Comparison of ENCODE assay signal across 15 cellular contexts in the genomic region with DNA sequence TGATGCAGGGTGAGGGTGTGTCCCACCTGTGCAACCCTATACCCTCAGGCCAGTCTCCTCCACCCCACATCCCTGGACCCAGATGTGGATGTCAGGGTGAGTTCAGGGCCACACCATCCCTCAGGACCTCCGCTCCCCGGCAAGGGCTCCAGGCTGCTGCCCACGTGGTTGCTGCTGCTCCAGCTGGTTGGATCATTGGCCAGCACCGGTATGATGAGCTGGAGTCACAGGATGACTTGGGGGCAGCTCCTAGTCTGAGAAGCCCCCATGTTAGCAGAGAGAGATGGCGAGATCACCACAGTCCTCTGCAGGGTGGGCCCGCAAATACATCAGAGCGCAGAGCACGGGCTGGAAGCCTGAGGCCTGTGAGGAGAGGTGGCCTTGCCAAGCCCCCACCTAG.
DNase-seq lines count a peak whose midpoint lies in the region; ATAC-seq and TF ChIP-seq lines count a peak whose summit lies in the region.
"Had no signal": no experiment of that assay in that cellular context is flagged by ENCODE, and none has a peak within 500 bp of the region (broad histone marks: within the 10 kb centered on the region; RNA-seq: fewer than 3 reads in every experiment).

No MANE protein-coding gene starts in this region.

- no peak overlapping the region for H3K56ac ChIP-seq in IMR-90 (ENCODE audit: extremely low read depth, insufficient read depth, low read length)

- no peak overlapping the region for H4K12ac ChIP-seq in trophoblast cell (ENCODE audit: low read depth, low read length)

- POLR2A ChIA-PET in activated CD8-positive, alpha-beta T cell treated with anti-CD3 and anti-CD28 coated beads for 36 hours (lab: Charles Lee): no interaction called here
- POLR2A ChIA-PET in activated CD8-positive, alpha-beta T cell treated with anti-CD3 and anti-CD28 coated beads, Interleukin-2, amount 10 ng/mL, durations not matched to agents 7 days and 5 days (lab: Charles Lee): no interaction called here
- POLR2A ChIA-PET in IMR-90 (lab: Charles Lee; ENCODE audit: unreplicated experiment): no interaction called here

- H2AK5ac ChIP-seq in IMR-90 (ENCODE audit: low read depth, low read length): no peak overlapping the region
- H2AK5ac ChIP-seq in trophoblast cell (ENCODE audit: low read length): no peak overlapping the region

- H3K4ac ChIP-seq in IMR-90 (ENCODE audit: low read depth, low read length) (no peak overlapping the region), trophoblast cell (ENCODE audit: low read depth, low read length) (no peak overlapping the region)

- no peak overlapping the region for H2BK12ac ChIP-seq in trophoblast cell (ENCODE audit: low read length)

- H2BK15ac ChIP-seq in IMR-90 (ENCODE audit: low read depth, low read length): no peak overlapping the region

- H2AFZ ChIP-seq in IMR-90 (replicated peaks; ENCODE audit: low read length, poor library complexity) (no peak overlapping the region), trophoblast cell (ENCODE audit: insufficient read depth, low read length, poor library complexity) (no peak overlapping the region)

- H3K4me3 Mint-ChIP-seq in activated CD8-positive, alpha-beta T cell treated with anti-CD3 and anti-CD28 coated beads for 36 hours: no peak overlapping the region
- no peak overlapping the region for H3K4me3 Mint-ChIP-seq in activated CD8-positive, alpha-beta T cell treated with anti-CD3 and anti-CD28 coated beads, Interleukin-2, amount 10 ng/mL, durations not matched to agents 7 days and 5 days

- BruUV-seq in IMR-90 (replicated peaks; lab: Mats Ljungman, UMichigan): no TSS peak

- H3K79me2 ChIP-seq in trophoblast cell (ENCODE audit: control insufficient read depth, insufficient read depth, low read length, poor library complexity): no peaks in the 10 kb centered on the region

- H3K27me3 Mint-ChIP-seq in activated CD8-positive, alpha-beta T cell treated with anti-CD3 and anti-CD28 coated beads for 36 hours: no peaks in the 10 kb centered on the region
- no peaks in the 10 kb centered on the region for H3K27me3 Mint-ChIP-seq in activated CD8-positive, alpha-beta T cell treated with anti-CD3 and anti-CD28 coated beads, Interleukin-2, amount 10 ng/mL, durations not matched to agents 7 days and 5 days (ENCODE audit: low read depth)

- no peak overlapping the region for H4K5ac ChIP-seq in IMR-90 (ENCODE audit: low read depth, low read length)

- no peak for TF ChIP-seq EP300 in esophagus muscularis mucosa (IDR thresholded peaks at IDR 0.05)

- H3K18ac ChIP-seq in IMR-90 (ENCODE audit: low read depth, low read length) (no peak overlapping the region), trophoblast cell (ENCODE audit: low read length) (no peak overlapping the region)

- H3K23ac ChIP-seq in IMR-90 (ENCODE audit: low read depth, low read length): no peak overlapping the region
- H3K23ac ChIP-seq in trophoblast cell (ENCODE audit: low read length): no peak overlapping the region

- ATAC-seq in activated CD8-positive, alpha-beta T cell treated with anti-CD3 and anti-CD28 coated beads for 36 hours: no peak
- no peak for ATAC-seq in activated CD8-positive, alpha-beta T cell treated with anti-CD3 and anti-CD28 coated beads, Interleukin-2, amount 10 ng/mL, durations not matched to agents 7 days and 5 days
- ATAC-seq in IMR-90 (ENCODE audit: low read depth) (no peak), left colon (no peak), GM19351 (IDR thresholded peaks at IDR 0.05; ENCODE audit: unreplicated experiment) (no peak)

- no peak for TF ChIP-seq POLR2A in IMR-90 (IDR thresholded peaks at IDR 0.05; ENCODE audit: low read depth, low read length)
- no peak for TF ChIP-seq POLR2A in esophagus muscularis mucosa (IDR thresholded peaks at IDR 0.05; ENCODE audit: low read depth)

- H3K9me3 Mint-ChIP-seq in activated CD8-positive, alpha-beta T cell treated with anti-CD3 and anti-CD28 coated beads for 36 hours: peaks cover 8% of the 10 kb centered on the region
- H3K9me3 Mint-ChIP-seq in activated CD8-positive, alpha-beta T cell treated with anti-CD3 and anti-CD28 coated beads, Interleukin-2, amount 10 ng/mL, durations not matched to agents 7 days and 5 days (ENCODE audit: insufficient read depth): peaks cover 3% of the 10 kb centered on the region
- H3K9me3 Mint-ChIP-seq: CD8-positive, alpha-beta memory T cell had no signal

- no peak overlapping the region for H4K91ac ChIP-seq in IMR-90 (ENCODE audit: insufficient read depth, low read depth, low read length)
- H4K91ac ChIP-seq in trophoblast cell (ENCODE audit: low read depth, low read length): no peak overlapping the region

- peaks cover 20% of the 10 kb centered on the region for H3K4me1 Mint-ChIP-seq in activated CD8-positive, alpha-beta T cell treated with anti-CD3 and anti-CD28 coated beads for 36 hours (ENCODE audit: low read depth)
- H3K4me1 Mint-ChIP-seq in activated CD8-positive, alpha-beta T cell treated with anti-CD3 and anti-CD28 coated beads, Interleukin-2, amount 10 ng/mL, durations not matched to agents 7 days and 5 days (ENCODE audit: low read depth): no peaks in the 10 kb centered on the region

- H3K14ac ChIP-seq in IMR-90 (replicated peaks; ENCODE audit: low read depth, low read length) (no peak overlapping the region), trophoblast cell (ENCODE audit: low read length) (no peak overlapping the region)

- H3K27me3 ChIP-seq in IMR-90 (ENCODE audit: control insufficient read depth, insufficient read depth, low read length): peaks cover 12% of the 10 kb centered on the region
- no peaks in the 10 kb centered on the region for H3K27me3 ChIP-seq in esophagus muscularis mucosa
- H3K27me3 ChIP-seq in trophoblast cell (ENCODE audit: insufficient read depth, low read length): no peaks in the 10 kb centered on the region
- H3K27me3 ChIP-seq: BLaER1 had no signal

- 89% methylated on average over 6 of the region's 8 CpGs; no CpG with 5 or more reads in 1 of the 2 experiments for WGBS in IMR-90 (ENCODE audit: extremely low coverage in 2 of 2, insufficient read length in 1 of 2), 2 experiments
- 98% methylated on average over 4 of the region's 8 CpGs for WGBS in esophagus muscularis mucosa
- no CpG with 5 or more reads among the region's 8 CpGs for WGBS in trophoblast cell (ENCODE audit: extremely low coverage, insufficient coverage, insufficient read length)

- TF ChIP-seq RAD21 in IMR-90 (IDR thresholded peaks at IDR 0.05; ENCODE audit: low read length): no peak

- no peaks in the 10 kb centered on the region for H3K36me3 ChIP-seq in IMR-90 (ENCODE audit: control insufficient read depth, insufficient read depth, low read length)
- no peaks in the 10 kb centered on the region for H3K36me3 ChIP-seq in esophagus muscularis mucosa
- H3K36me3 ChIP-seq in trophoblast cell (ENCODE audit: control insufficient read depth in 1 of 2, insufficient read depth in 2 of 2, low read length in 2 of 2): no peaks in the 10 kb centered on the region
- H3K36me3 ChIP-seq: BLaER1, HAP-1 had no signal

- peak overlapping the region; percentile 14 for H2AK9ac ChIP-seq in IMR-90 (replicated peaks; ENCODE audit: low read depth, low read length, poor library complexity)

- no peaks in the 10 kb centered on the region for H3K9me1 ChIP-seq in IMR-90 (ENCODE audit: insufficient read depth, low read length)

- H3K4me1 ChIP-seq in IMR-90 (ENCODE audit: control insufficient read depth, insufficient read depth, low read length) (no peaks in the 10 kb centered on the region), esophagus muscularis mucosa (peaks cover 0 to 5% (median 4%) of the 10 kb centered on the region in 4 donors), trophoblast cell (ENCODE audit: control insufficient read depth in 1 of 2, insufficient read depth in 2 of 2, low read length in 2 of 2) (no peaks in the 10 kb centered on the region)
- H3K4me1 ChIP-seq: BLaER1, Caco-2, HAP-1 had no signal

- H3K36me3 Mint-ChIP-seq in activated CD8-positive, alpha-beta T cell treated with anti-CD3 and anti-CD28 coated beads for 36 hours (ENCODE audit: low read depth): peaks cover 2% of the 10 kb centered on the region
- no peaks in the 10 kb centered on the region for H3K36me3 Mint-ChIP-seq in activated CD8-positive, alpha-beta T cell treated with anti-CD3 and anti-CD28 coated beads, Interleukin-2, amount 10 ng/mL, durations not matched to agents 7 days and 5 days (ENCODE audit: low read depth)
- H3K36me3 Mint-ChIP-seq: CD8-positive, alpha-beta memory T cell had no signal

- intact Hi-C loops in activated CD8-positive, alpha-beta T cell treated with anti-CD3 and anti-CD28 coated beads for 36 hours (cut with micrococcal nuclease): no loop called here
- intact Hi-C loops in IMR-90 (cut with micrococcal nuclease) (no loop called here), esophagus muscularis mucosa (cut with DNase I) (no loop called here), left colon (cut with DNase I, micrococcal nuclease) (no loop called here)

- no peak for TF ChIP-seq CTCF in activated CD8-positive, alpha-beta T cell treated with anti-CD3 and anti-CD28 coated beads for 36 hours (IDR thresholded peaks at IDR 0.05)
- TF ChIP-seq CTCF in IMR-90 (conservative IDR thresholded peaks at IDR 0.05; ENCODE audit: low read depth, low read length) (no peak), esophagus muscularis mucosa (IDR thresholded peaks at IDR 0.05) (no peak)

- H4K8ac ChIP-seq in IMR-90 (ENCODE audit: low read depth in 2 of 2, low read length in 2 of 2): no peak overlapping the region
- no peak overlapping the region for H4K8ac ChIP-seq in trophoblast cell (ENCODE audit: low read depth, low read length)

- dilution Hi-C loops in IMR-90 (cut with HindIII; ENCODE audit: low sequenced_read_pairs, unreplicated experiment): no loop called here

- H4K20me1 ChIP-seq in IMR-90 (ENCODE audit: insufficient read depth, low read length): no peaks in the 10 kb centered on the region
- H4K20me1 ChIP-seq: BLaER1 had no signal

- no peak overlapping the region for H2BK120ac ChIP-seq in IMR-90 (ENCODE audit: low read depth, low read length)
- no peak overlapping the region for H2BK120ac ChIP-seq in trophoblast cell (ENCODE audit: insufficient read depth, low read length, poor library complexity)

- H3K4me2 ChIP-seq in IMR-90 (ENCODE audit: low read depth, low read length) (no peak overlapping the region), trophoblast cell (ENCODE audit: low read length) (no peak overlapping the region)
- H3K4me2 ChIP-seq: BLaER1 had no signal

- no peak overlapping the region for H2BK5ac ChIP-seq in IMR-90 (ENCODE audit: low read depth, low read length, poor library complexity, severe bottlenecking)
- H2BK5ac ChIP-seq in trophoblast cell (ENCODE audit: low read depth, low read length, poor library complexity): no peak overlapping the region

- H3K27ac Mint-ChIP-seq in activated CD8-positive, alpha-beta T cell treated with anti-CD3 and anti-CD28 coated beads for 36 hours: peak overlapping the region; percentile 20
- no peak overlapping the region for H3K27ac Mint-ChIP-seq in activated CD8-positive, alpha-beta T cell treated with anti-CD3 and anti-CD28 coated beads, Interleukin-2, amount 10 ng/mL, durations not matched to agents 7 days and 5 days
- H3K27ac Mint-ChIP-seq: CD8-positive, alpha-beta memory T cell had no signal

- CTCF ChIA-PET in activated CD8-positive, alpha-beta T cell treated with anti-CD3 and anti-CD28 coated beads for 36 hours (lab: Charles Lee): no interaction called here
- CTCF ChIA-PET in activated CD8-positive, alpha-beta T cell treated with anti-CD3 and anti-CD28 coated beads, Interleukin-2, amount 10 ng/mL, durations not matched to agents 7 days and 5 days (lab: Charles Lee): no interaction called here
- CTCF ChIA-PET in IMR-90 (lab: Yijun Ruan, JAX): no interaction called here

- no peak overlapping the region for H3K4me3 ChIP-seq in IMR-90 (ENCODE audit: insufficient read depth, low read depth, low read length)
- H3K4me3 ChIP-seq in esophagus muscularis mucosa: no peak overlapping the region
- peak overlapping the region; percentile 3 for H3K4me3 ChIP-seq in trophoblast cell (ENCODE audit: low read depth, low read length)
- H3K4me3 ChIP-seq: BLaER1, HAP-1 had no signal

- DNase-seq in activated CD8-positive, alpha-beta T cell treated with anti-CD3 and anti-CD28 coated beads for 36 hours: no peak
- no peak for DNase-seq in activated CD8-positive, alpha-beta T cell treated with anti-CD3 and anti-CD28 coated beads, Interleukin-2, amount 10 ng/mL, durations not matched to agents 7 days and 5 days
- no peak for DNase-seq in IMR-90
- peak; percentile 77 for DNase-seq in esophagus muscularis mucosa (ENCODE audit: extremely low spot score)
- DNase-seq in trophoblast cell: no peak
- DNase-seq in left colon: no peak
- DNase-seq: 8988T; AML-193; CD8-positive, alpha-beta memory T cell; DND-41; GDM1 had no signal

- H2BK20ac ChIP-seq in IMR-90 (ENCODE audit: low read depth, low read length): no peak overlapping the region

- H3K79me1 ChIP-seq in IMR-90 (ENCODE audit: low read depth in 1 of 2, low read length in 2 of 2) (no peaks in the 10 kb centered on the region), trophoblast cell (ENCODE audit: low read length) (no peaks in the 10 kb centered on the region)

- H3K9me3 ChIP-seq in IMR-90 (ENCODE audit: control insufficient read depth, insufficient read depth, low read length) (no peaks in the 10 kb centered on the region), esophagus muscularis mucosa (no peaks in the 10 kb centered on the region), trophoblast cell (ENCODE audit: insufficient read depth, low read depth, low read length) (no peaks in the 10 kb centered on the region)
- H3K9me3 ChIP-seq: BLaER1, Caco-2, HAP-1 had no signal

- in situ Hi-C loops in IMR-90 (cut with MboI; ENCODE audit: low sequenced_read_pairs): no loop called here

- H3K9ac ChIP-seq in IMR-90 (ENCODE audit: low read depth, low read length) (no peak overlapping the region), trophoblast cell (ENCODE audit: low read length) (no peak overlapping the region)
- H3K9ac ChIP-seq: BLaER1 had no signal

- no peak overlapping the region for H3K27ac ChIP-seq in IMR-90 (ENCODE audit: insufficient read depth, low read length)
- H3K27ac ChIP-seq in esophagus muscularis mucosa (replicated peaks in 1 of 4): no peak overlapping the region
- H3K27ac ChIP-seq in trophoblast cell (ENCODE audit: low read depth, low read length): no peak overlapping the region
- H3K27ac ChIP-seq: BLaER1 had no signal
